ENCODE assay signal across 1 cellular context in the genomic region with DNA sequence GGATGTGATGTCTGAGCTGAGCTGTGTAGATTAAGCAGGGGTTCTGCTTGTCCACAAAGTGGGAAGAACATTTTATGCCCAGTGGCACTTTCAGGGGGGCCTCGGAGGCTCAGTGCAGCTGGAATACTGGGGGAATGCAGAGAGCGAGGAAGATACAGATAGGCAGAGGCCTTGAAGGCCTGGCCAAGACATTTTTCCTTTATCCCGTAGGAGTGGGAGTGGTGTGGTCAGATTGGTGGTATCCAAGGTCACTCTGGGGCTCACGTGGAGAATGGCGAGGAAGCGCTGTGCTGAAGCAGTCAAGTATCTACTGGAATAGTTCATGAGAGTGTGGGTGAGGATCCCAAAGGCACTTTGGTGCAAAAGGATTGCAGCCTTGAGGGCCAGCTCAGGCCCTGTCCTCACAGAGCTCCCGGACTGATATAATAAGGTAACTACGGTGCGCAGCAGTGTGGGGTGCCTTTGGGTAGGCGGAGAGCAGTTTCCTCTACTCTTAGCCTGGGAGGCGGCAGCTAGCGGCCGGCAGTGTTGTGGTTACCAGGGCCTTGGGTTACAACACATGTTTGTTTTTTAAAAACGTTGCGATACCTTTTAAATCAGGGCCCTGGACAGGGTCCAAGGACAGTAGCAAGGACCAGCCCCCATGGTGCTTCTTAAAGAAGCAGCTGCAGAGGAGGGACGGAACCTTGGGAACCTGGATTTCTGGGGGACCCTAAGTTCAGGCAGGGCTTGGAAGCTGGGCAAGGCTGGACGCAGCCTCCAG.
TF ChIP-seq lines count a peak whose summit lies in the region.

No MANE protein-coding gene starts in this region.

TF ChIP-seq in HepG2, 621 proteins besides CTCF, POLR2A, EP300 and RAD21 (continued from another document):
- TF ChIP-seq, protein P1, sequence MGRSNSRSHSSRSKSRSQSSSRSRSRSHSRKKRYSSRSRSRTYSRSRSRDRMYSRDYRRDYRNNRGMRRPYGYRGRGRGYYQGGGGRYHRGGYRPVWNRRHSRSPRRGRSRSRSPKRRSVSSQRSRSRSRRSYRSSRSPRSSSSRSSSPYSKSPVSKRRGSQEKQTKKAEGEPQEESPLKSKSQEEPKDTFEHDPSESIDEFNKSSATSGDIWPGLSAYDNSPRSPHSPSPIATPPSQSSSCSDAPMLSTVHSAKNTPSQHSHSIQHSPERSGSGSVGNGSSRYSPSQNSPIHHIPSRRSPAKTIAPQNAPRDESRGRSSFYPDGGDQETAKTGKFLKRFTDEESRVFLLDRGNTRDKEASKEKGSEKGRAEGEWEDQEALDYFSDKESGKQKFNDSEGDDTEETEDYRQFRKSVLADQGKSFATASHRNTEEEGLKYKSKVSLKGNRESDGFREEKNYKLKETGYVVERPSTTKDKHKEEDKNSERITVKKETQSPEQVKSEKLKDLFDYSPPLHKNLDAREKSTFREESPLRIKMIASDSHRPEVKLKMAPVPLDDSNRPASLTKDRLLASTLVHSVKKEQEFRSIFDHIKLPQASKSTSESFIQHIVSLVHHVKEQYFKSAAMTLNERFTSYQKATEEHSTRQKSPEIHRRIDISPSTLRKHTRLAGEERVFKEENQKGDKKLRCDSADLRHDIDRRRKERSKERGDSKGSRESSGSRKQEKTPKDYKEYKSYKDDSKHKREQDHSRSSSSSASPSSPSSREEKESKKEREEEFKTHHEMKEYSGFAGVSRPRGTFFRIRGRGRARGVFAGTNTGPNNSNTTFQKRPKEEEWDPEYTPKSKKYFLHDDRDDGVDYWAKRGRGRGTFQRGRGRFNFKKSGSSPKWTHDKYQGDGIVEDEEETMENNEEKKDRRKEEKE (IDR thresholded peaks at IDR 0.05): no peak
- TF ChIP-seq, protein P2, sequence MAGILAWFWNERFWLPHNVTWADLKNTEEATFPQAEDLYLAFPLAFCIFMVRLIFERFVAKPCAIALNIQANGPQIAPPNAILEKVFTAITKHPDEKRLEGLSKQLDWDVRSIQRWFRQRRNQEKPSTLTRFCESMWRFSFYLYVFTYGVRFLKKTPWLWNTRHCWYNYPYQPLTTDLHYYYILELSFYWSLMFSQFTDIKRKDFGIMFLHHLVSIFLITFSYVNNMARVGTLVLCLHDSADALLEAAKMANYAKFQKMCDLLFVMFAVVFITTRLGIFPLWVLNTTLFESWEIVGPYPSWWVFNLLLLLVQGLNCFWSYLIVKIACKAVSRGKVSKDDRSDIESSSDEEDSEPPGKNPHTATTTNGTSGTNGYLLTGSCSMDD (CRISPR knock-in tag; IDR thresholded peaks at IDR 0.05): no peak
- TF ChIP-seq ZKSCAN1 (IDR thresholded peaks at IDR 0.05; ENCODE audit: low read length) (0 out of 2 replicates have a peak, but pooled peaks have one; percentile 9), ZNF772 (CRISPR knock-in tag; IDR thresholded peaks at IDR 0.05) (no peak), GZF1 (CRISPR knock-in tag; IDR thresholded peaks at IDR 0.05) (peak; percentile 100), ZNF720 (CRISPR knock-in tag; IDR thresholded peaks at IDR 0.05) (no peak), ZNF530 (CRISPR knock-in tag; IDR thresholded peaks at IDR 0.05; ENCODE audit: low read depth) (no peak), SOX6 (IDR thresholded peaks at IDR 0.05) (no peak), SOX6 (CRISPR knock-in tag; IDR thresholded peaks at IDR 0.05) (peak; percentile 77), LCORL (IDR thresholded peaks at IDR 0.05) (no peak), LCORL (CRISPR knock-in tag; IDR thresholded peaks at IDR 0.05) (peak; percentile 68), TOE1 (CRISPR knock-in tag; IDR thresholded peaks at IDR 0.05) (no peak), HES4 (CRISPR knock-in tag; IDR thresholded peaks at IDR 0.05; ENCODE audit: borderline replicate concordance) (no peak)
- TF ChIP-seq, protein P3, sequence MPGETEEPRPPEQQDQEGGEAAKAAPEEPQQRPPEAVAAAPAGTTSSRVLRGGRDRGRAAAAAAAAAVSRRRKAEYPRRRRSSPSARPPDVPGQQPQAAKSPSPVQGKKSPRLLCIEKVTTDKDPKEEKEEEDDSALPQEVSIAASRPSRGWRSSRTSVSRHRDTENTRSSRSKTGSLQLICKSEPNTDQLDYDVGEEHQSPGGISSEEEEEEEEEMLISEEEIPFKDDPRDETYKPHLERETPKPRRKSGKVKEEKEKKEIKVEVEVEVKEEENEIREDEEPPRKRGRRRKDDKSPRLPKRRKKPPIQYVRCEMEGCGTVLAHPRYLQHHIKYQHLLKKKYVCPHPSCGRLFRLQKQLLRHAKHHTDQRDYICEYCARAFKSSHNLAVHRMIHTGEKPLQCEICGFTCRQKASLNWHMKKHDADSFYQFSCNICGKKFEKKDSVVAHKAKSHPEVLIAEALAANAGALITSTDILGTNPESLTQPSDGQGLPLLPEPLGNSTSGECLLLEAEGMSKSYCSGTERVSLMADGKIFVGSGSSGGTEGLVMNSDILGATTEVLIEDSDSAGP (CRISPR knock-in tag; IDR thresholded peaks at IDR 0.05; ENCODE audit: borderline replicate concordance): peak; percentile 99
- TF ChIP-seq, protein P4, sequence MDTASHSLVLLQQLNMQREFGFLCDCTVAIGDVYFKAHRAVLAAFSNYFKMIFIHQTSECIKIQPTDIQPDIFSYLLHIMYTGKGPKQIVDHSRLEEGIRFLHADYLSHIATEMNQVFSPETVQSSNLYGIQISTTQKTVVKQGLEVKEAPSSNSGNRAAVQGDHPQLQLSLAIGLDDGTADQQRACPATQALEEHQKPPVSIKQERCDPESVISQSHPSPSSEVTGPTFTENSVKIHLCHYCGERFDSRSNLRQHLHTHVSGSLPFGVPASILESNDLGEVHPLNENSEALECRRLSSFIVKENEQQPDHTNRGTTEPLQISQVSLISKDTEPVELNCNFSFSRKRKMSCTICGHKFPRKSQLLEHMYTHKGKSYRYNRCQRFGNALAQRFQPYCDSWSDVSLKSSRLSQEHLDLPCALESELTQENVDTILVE (CRISPR knock-in tag; IDR thresholded peaks at IDR 0.05): 0 out of 2 replicates have a peak, but pooled peaks have one; percentile 29
- TF ChIP-seq, protein P5, sequence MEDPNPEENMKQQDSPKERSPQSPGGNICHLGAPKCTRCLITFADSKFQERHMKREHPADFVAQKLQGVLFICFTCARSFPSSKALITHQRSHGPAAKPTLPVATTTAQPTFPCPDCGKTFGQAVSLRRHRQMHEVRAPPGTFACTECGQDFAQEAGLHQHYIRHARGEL (CRISPR knock-in tag; IDR thresholded peaks at IDR 0.05): no peak
